Comparison of ENCODE assay signal across 1 cellular context in genomic region chr1:23238565-23238964, GRCh38.
A peak's percentile ranks its signal among the peaks of the same experiment; 100 is the strongest.
TF ChIP-seq lines count a peak whose summit lies in the region.

No MANE protein-coding gene starts in this region.

TF ChIP-seq in K562, 482 proteins besides CTCF, POLR2A, EP300 and RAD21:
- TF ChIP-seq RBM22 (IDR thresholded peaks at IDR 0.05; ENCODE audit: low read depth, low read length, poor library complexity, severe bottlenecking) (no peak), ZKSCAN1 (IDR thresholded peaks at IDR 0.05; ENCODE audit: low read depth, low read length) (peak; percentile 93), CCNT2 (IDR thresholded peaks at IDR 0.05; ENCODE audit: borderline replicate concordance, extremely low read depth, insufficient read length, low read depth, low read length) (no peak), POLR2G (IDR thresholded peaks at IDR 0.05; ENCODE audit: low read depth, low read length) (no peak)
